In the genomic region with DNA sequence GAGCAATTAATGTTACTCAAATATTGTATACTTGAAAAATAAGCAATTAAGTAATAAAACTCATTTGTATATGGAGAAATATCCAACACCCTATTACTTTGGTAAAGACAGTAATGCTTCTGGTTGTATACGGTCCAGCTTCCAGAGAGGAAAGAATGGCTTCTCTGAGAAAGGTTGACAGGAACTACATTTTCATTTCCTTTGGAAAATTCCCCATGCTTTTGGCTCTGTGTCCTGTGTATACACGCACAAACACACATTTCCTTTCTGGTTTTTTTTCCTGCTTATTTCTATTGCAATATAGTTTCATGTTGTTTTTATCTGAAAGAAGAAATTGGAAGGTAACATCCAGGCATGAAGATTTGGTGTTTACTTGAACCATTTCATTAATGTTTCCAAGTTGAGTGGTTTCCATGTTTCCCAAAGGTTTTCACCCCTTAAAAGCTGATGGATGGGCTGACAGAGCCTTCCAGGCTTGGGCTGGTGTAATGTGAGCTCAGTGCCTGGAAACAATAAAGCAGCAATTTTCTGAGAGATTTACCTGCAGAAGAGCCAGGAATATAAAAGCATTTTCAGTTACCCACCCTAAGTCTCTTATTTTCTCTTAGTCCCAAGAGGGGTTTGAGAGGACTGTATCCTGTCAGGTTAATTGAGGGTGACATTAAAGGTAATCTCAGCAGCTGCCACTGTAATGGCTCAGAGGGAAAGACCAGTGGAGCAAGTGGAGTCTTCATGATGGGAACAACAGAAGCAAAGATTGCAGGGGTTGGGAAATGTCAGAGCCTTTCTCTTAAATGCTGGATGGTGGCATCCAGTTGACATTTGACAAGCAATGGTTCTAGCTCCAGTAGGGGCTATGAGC, we compare ENCODE assay signal across 16 cellular contexts. TPM values are rescaled to one million over a fixed set of nuclear protein-coding genes. Genes with fewer than 3 reads are reported as not detected.
"Had no signal": no experiment of that assay in that cellular context is flagged by ENCODE, and none has a peak within 500 bp of the region (broad histone marks: within the 10 kb centered on the region; RNA-seq: fewer than 3 reads in every experiment).

No MANE protein-coding gene starts in this region.

- H3K27me3 Mint-ChIP-seq: effector memory CD8-positive, alpha-beta T cell; naive thymus-derived CD8-positive, alpha-beta T cell had no signal

- ATAC-seq: effector memory CD8-positive, alpha-beta T cell; left lobe of liver; mucosa of descending colon; naive thymus-derived CD8-positive, alpha-beta T cell; right lobe of liver; stimulated activated effector memory CD8-positive, alpha-beta T cell treated with anti-CD3 and anti-CD28 coated beads, Interleukin-12 subunit alpha, Interleukin-12 subunit beta, amount 100 ng/mL, for 72 hours; stimulated activated naive CD8-positive, alpha-beta T cell treated with anti-CD3 and anti-CD28 coated beads, Interleukin-15, Interleukin-2, amounts not matched to agents 100 U/mL and 50 U/mL, for 24 hours; upper lobe of right lung had no signal

- H3K36me3 Mint-ChIP-seq: naive thymus-derived CD8-positive, alpha-beta T cell; stimulated activated effector memory CD8-positive, alpha-beta T cell treated with anti-CD3 and anti-CD28 coated beads, Interleukin-12 subunit alpha, Interleukin-12 subunit beta, amount 100 ng/mL, for 72 hours had no signal

- DNase-seq: cortex of kidney; effector memory CD8-positive, alpha-beta T cell; foreskin melanocyte; head of caudate nucleus; hippocampal formation; kidney glomerular epithelial cell; mucosa of descending colon; naive thymus-derived CD8-positive, alpha-beta T cell; right lobe of liver; stimulated activated CD4-positive, alpha-beta T cell treated with anti-CD3 and anti-CD28 coated beads, Interleukin-4, amount 100 ng/mL, for 1 hour; stimulated activated CD8-positive, alpha-beta memory T cell treated with anti-CD3 and anti-CD28 coated beads, Interleukin-4, amount 100 ng/mL, for 48 hours; stimulated activated naive CD8-positive, alpha-beta T cell treated with anti-CD3 and anti-CD28 coated beads, Interleukin-15, Interleukin-2, amounts not matched to agents 100 U/mL and 50 U/mL, for 24 hours; thyroid gland; upper lobe of right lung had no signal

- H3K27ac Mint-ChIP-seq: effector memory CD8-positive, alpha-beta T cell; naive thymus-derived CD8-positive, alpha-beta T cell; stimulated activated effector memory CD8-positive, alpha-beta T cell treated with anti-CD3 and anti-CD28 coated beads, Interleukin-12 subunit alpha, Interleukin-12 subunit beta, amount 100 ng/mL, for 72 hours had no signal

- H3K9me3 Mint-ChIP-seq: stimulated activated effector memory CD8-positive, alpha-beta T cell treated with anti-CD3 and anti-CD28 coated beads, Interleukin-12 subunit alpha, Interleukin-12 subunit beta, amount 100 ng/mL, for 72 hours had no signal

- H3K4me1 Mint-ChIP-seq: naive thymus-derived CD8-positive, alpha-beta T cell; stimulated activated effector memory CD8-positive, alpha-beta T cell treated with anti-CD3 and anti-CD28 coated beads, Interleukin-12 subunit alpha, Interleukin-12 subunit beta, amount 100 ng/mL, for 72 hours had no signal

- H3K4me3 Mint-ChIP-seq: effector memory CD8-positive, alpha-beta T cell; naive thymus-derived CD8-positive, alpha-beta T cell; stimulated activated effector memory CD8-positive, alpha-beta T cell treated with anti-CD3 and anti-CD28 coated beads, Interleukin-12 subunit alpha, Interleukin-12 subunit beta, amount 100 ng/mL, for 72 hours had no signal

RNA-seq across cellular contexts. Expression of a gene that starts 33.4 kb away (rescaled TPM):
- total RNA-seq: naive thymus-derived CD8-positive, alpha-beta T cell had no signal
- polyA plus RNA-seq: naive thymus-derived CD8-positive, alpha-beta T cell had no signal
